In genomic region chr10:97731346-97732051, GRCh38 we compare ENCODE assay signal across 1 cellular context.
TF ChIP-seq lines count a peak whose summit lies in the region.

No MANE protein-coding gene starts in this region.

TF ChIP-seq in endothelial cell of umbilical vein, 7 proteins besides CTCF, POLR2A, EP300 and RAD21:
- TF ChIP-seq EZH2 (IDR thresholded peaks at IDR 0.05; ENCODE audit: borderline replicate concordance, low read depth, low read length, severe bottlenecking) = no peak
